ENCODE assay signal across 22 cellular contexts in genomic region chr17:18371455-18371854, GRCh38. TPM values are rescaled to one million over a fixed set of nuclear protein-coding genes. Genes with fewer than 3 reads are reported as not detected.
"Had no signal": no experiment of that assay in that cellular context is flagged by ENCODE, and none has a peak within 500 bp of the region (broad histone marks: within the 10 kb centered on the region; RNA-seq: fewer than 3 reads in every experiment).

No MANE protein-coding gene starts in this region.

- DNase-seq: activated CD4-positive, alpha-beta T cell treated with anti-CD3 and anti-CD28 coated beads for 48 hours; activated CD8-positive, alpha-beta T cell treated with anti-CD3 and anti-CD28 coated beads for 36 hours; activated T-cell treated with anti-CD3 and anti-CD28 coated beads, Interleukin-2, amount 50 U/mL, for 1 hour; amniotic stem cell; colonic mucosa; dorsolateral prefrontal cortex; esophagus squamous epithelium; gastrocnemius medialis; hypothalamus; left ventricle myocardium inferior; naive thymus-derived CD4-positive, alpha-beta T cell; small intestine; stimulated activated CD4-positive, alpha-beta T cell treated with anti-CD3 and anti-CD28 coated beads, Interleukin-2, amount 100 ng/mL, for 24 hours; stimulated activated naive B cell treated with anti-CD40 and anti-IgM and Interleukin-4, amounts not matched to agents 10 μg/mL and 1 μg/mL and 100 μg/mL, for 72 hours; T1000 had no signal

- H3K4me3 Mint-ChIP-seq: activated CD8-positive, alpha-beta T cell treated with anti-CD3 and anti-CD28 coated beads for 36 hours; naive thymus-derived CD4-positive, alpha-beta T cell; neural crest cell; stimulated activated naive B cell treated with anti-CD40 and anti-IgM and Interleukin-4, amounts not matched to agents 10 μg/mL and 1 μg/mL and 100 μg/mL, for 72 hours; WTC11 had no signal

- H3K27ac Mint-ChIP-seq: activated CD8-positive, alpha-beta T cell treated with anti-CD3 and anti-CD28 coated beads for 36 hours; activated naive CD4-positive, alpha-beta T cell treated with anti-CD3 and anti-CD28 coated beads, Interleukin-2, amount 50 U/mL, for 72 hours; naive thymus-derived CD4-positive, alpha-beta T cell; stimulated activated naive B cell treated with anti-CD40 and anti-IgM and Interleukin-4, amounts not matched to agents 10 μg/mL and 1 μg/mL and 100 μg/mL, for 72 hours had no signal

- H3K9me3 Mint-ChIP-seq: activated naive CD4-positive, alpha-beta T cell treated with anti-CD3 and anti-CD28 coated beads, Interleukin-2, amount 50 U/mL, for 72 hours had no signal

- H3K4me1 Mint-ChIP-seq: neural crest cell, WTC11 had no signal

- ATAC-seq: activated CD8-positive, alpha-beta T cell treated with anti-CD3 and anti-CD28 coated beads for 36 hours; gastrocnemius medialis; naive thymus-derived CD4-positive, alpha-beta T cell; sciatic nerve; WTC11 had no signal

- H3K36me3 Mint-ChIP-seq: activated naive CD4-positive, alpha-beta T cell treated with anti-CD3 and anti-CD28 coated beads, Interleukin-2, amount 50 U/mL, for 72 hours had no signal

RNA-seq across cellular contexts. Expression of gene EVPLL, which starts 6.1 kb away (rescaled TPM):
- total RNA-seq: activated CD8-positive, alpha-beta T cell treated with anti-CD3 and anti-CD28 coated beads for 36 hours; gastrocnemius medialis; left ventricle myocardium inferior; lung microvascular endothelial cell; naive thymus-derived CD4-positive, alpha-beta T cell; neural crest cell; posterior vena cava; sciatic nerve; temporal lobe; WTC11 had no signal
